Comparison of ENCODE assay signal across 12 cellular contexts in genomic region chr1:59204001-59204400, GRCh38.
DNase-seq lines count a peak whose midpoint lies in the region; ATAC-seq and TF ChIP-seq lines count a peak whose summit lies in the region.
"Had no signal": no experiment of that assay in that cellular context is flagged by ENCODE, and none has a peak within 500 bp of the region (broad histone marks: within the 10 kb centered on the region; RNA-seq: fewer than 3 reads in every experiment).

No MANE protein-coding gene starts in this region.

- no peak overlapping the region for H2AFZ ChIP-seq in smooth muscle cell (ENCODE audit: low read depth)

- intact Hi-C loops in left cardiac atrium (cut with DNase I), result no loop called here

- no peaks in the 10 kb centered on the region for H3K36me3 ChIP-seq in smooth muscle cell (ENCODE audit: low read depth)
- H3K36me3 ChIP-seq: esophagus squamous epithelium had no signal

- H3K27ac ChIP-seq in HL-60 (replicated peaks), result peak overlapping the region; percentile 32; the same call in 1 of the 2 replicates
- H3K27ac ChIP-seq in smooth muscle cell (ENCODE audit: low read depth), result no peak overlapping the region
- H3K27ac ChIP-seq: SK-N-MC had no signal

- peaks cover under 1% of the 10 kb centered on the region for H3K9me3 ChIP-seq in smooth muscle cell (replicated peaks; ENCODE audit: low read depth)

- 54% methylated on average over 1 of the region's 1 CpG for WGBS in smooth muscle cell (ENCODE audit: low lambda C conversion rate)

- H3K27me3 ChIP-seq in HL-60 (ENCODE audit: insufficient read depth, poor library complexity, severe bottlenecking), result no peaks in the 10 kb centered on the region
- no peaks in the 10 kb centered on the region for H3K27me3 ChIP-seq in smooth muscle cell (ENCODE audit: low read depth)
- H3K27me3 ChIP-seq: esophagus squamous epithelium had no signal

- H4K20me1 ChIP-seq in smooth muscle cell (ENCODE audit: low read depth), result no peaks in the 10 kb centered on the region

- DNase-seq in HL-60 (ENCODE audit: low read depth in 1 of 2, low spot score in 1 of 2) (peak; percentile 16 to 71), cardiac fibroblast (ENCODE audit: low read depth in 2 of 2) (peak; percentile 37 to 88), left cardiac atrium (peak; percentile 53), putamen (ENCODE audit: low spot score) (peak; percentile 11), smooth muscle cell (lab: John Stamatoyannopoulos, UW; ENCODE audit: unreplicated experiment) (no peak), HCEC 1CT (no peak)
- DNase-seq: activated CD4-positive, alpha-beta T cell treated with anti-CD3 and anti-CD28 coated beads for 4 hours; esophagus squamous epithelium; NCI-H1417 had no signal

- H3K9ac ChIP-seq in smooth muscle cell (ENCODE audit: low read depth), result no peak overlapping the region

- TF ChIP-seq CTCF in HL-60 (IDR thresholded peaks at IDR 0.05; ENCODE audit: insufficient read depth, low read length) (no peak), cardiac fibroblast (IDR thresholded peaks at IDR 0.05; ENCODE audit: low read depth, low read length) (no peak), smooth muscle cell (IDR thresholded peaks at IDR 0.05; ENCODE audit: borderline replicate concordance, insufficient read depth, poor library complexity, severe bottlenecking) (no peak)

- ATAC-seq in left cardiac atrium (peak; percentile 88 to 95), GM19452 (IDR thresholded peaks at IDR 0.05; ENCODE audit: unreplicated experiment) (no peak), GM19397 (IDR thresholded peaks at IDR 0.05; ENCODE audit: unreplicated experiment) (no peak)

- H3F3A ChIP-seq in smooth muscle cell (ENCODE audit: low read depth), result no peaks in the 10 kb centered on the region

- no peak overlapping the region for H3K4me2 ChIP-seq in smooth muscle cell

- H3K79me2 ChIP-seq in smooth muscle cell (ENCODE audit: low read depth), result no peaks in the 10 kb centered on the region

- H3K4me3 ChIP-seq in HL-60 (replicated peaks; ENCODE audit: insufficient read depth, low read length), result no peak overlapping the region
- H3K4me3 ChIP-seq in cardiac fibroblast (replicated peaks in 1 of 2; ENCODE audit: low read depth in 2 of 2, low read length in 2 of 2), result no peak overlapping the region
- H3K4me3 ChIP-seq in smooth muscle cell, result no peak overlapping the region
- H3K4me3 ChIP-seq: esophagus squamous epithelium, SK-N-MC had no signal

- H3K4me1 ChIP-seq in smooth muscle cell (ENCODE audit: low read depth), result no peaks in the 10 kb centered on the region

Comparison
In these comparisons a context has a peak if more than half of its experiments do, and no peak if none do; other contexts are left out.
1. DNase-seq: peak in HL-60 (2 of 2), cardiac fibroblast (2 of 2), left cardiac atrium (single experiment) and putamen (single experiment); none in smooth muscle cell (single experiment) and HCEC 1CT (single experiment).
2. ATAC-seq: peak in left cardiac atrium (2 of 2); none in GM19452 (single experiment) and GM19397 (single experiment).